ENCODE assay signal across 29 cellular contexts in the genomic region with DNA sequence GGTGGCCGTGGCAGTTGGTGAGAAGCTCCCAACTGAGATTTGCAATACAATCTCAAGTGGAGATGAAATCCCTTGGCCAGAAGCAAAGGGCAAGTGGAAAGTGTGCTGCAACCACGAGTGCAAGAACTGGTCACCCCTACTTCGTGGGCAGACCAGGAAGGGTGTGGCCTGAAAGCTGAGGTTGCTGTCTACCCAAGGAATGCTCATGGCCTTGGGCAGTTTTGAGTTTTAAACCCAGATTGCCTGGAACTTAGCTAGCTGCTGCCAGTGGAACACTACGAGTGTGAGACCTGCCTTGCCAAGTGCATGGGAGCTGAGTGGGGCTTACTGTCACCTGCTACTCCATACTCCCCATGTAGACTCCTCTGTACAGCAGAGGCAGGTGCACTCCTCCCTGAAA.
"Had no signal": no experiment of that assay in that cellular context is flagged by ENCODE, and none has a peak within 500 bp of the region (broad histone marks: within the 10 kb centered on the region; RNA-seq: fewer than 3 reads in every experiment).

No MANE protein-coding gene starts in this region.

- H3K36me3 Mint-ChIP-seq: activated CD8-positive, alpha-beta memory T cell treated with anti-CD3 and anti-CD28 coated beads, Interleukin-2, amount 10 ng/mL, durations not matched to agents 7 days and 5 days; activated naive CD8-positive, alpha-beta T cell; naive B cell had no signal

- DNase-seq: activated B cell treated with CpG ODN at 0.5 μM for 24 hours; activated CD4-positive, alpha-beta T cell treated with anti-CD3 and anti-CD28 coated beads, Interleukin-2, amount 50 U/mL, for 1 hour; activated CD8-positive, alpha-beta memory T cell treated with anti-CD3 and anti-CD28 coated beads, Interleukin-2, amount 10 ng/mL, durations not matched to agents 7 days and 5 days; activated CD8-positive, alpha-beta T cell treated with anti-CD3 and anti-CD28 coated beads, Interleukin-2, amount 10 ng/mL, durations not matched to agents 7 days and 5 days; activated T-cell treated with anti-CD3 and anti-CD28 coated beads, Interleukin-2, amount 50 U/mL, for 48 hours; anterior cingulate cortex; cerebellar nuclear complex; colonic mucosa; dorsolateral prefrontal cortex; effector memory CD4-positive, alpha-beta T cell; erythroblast; left colon; naive B cell; ovary; right lobe of liver; stimulated activated CD4-positive, alpha-beta T cell treated with anti-CD3 and anti-CD28 coated beads, Interleukin-12 subunit alpha, Interleukin-12 subunit beta, amount 100 ng/mL, for 4 hours; stimulated activated CD4-positive, alpha-beta T cell treated with anti-CD3 and anti-CD28 coated beads, Interleukin-4, amount 100 ng/mL, for 1 hour; stimulated activated naive CD8-positive, alpha-beta T cell treated with anti-CD3 and anti-CD28 coated beads, Interleukin-15, Interleukin-2, amounts not matched to agents 100 U/mL and 50 U/mL, for 24 hours; T-helper 2 cell; testis; transverse colon had no signal

- H3K27ac ChIP-seq: cardiac muscle cell, colonic mucosa, dorsolateral prefrontal cortex, gastroesophageal sphincter, hepatocyte, ovary, right lobe of liver, skin epidermis, testis, transverse colon had no signal

- H3K27ac Mint-ChIP-seq: activated B cell treated with CpG ODN at 0.5 μM for 24 hours; activated CD8-positive, alpha-beta memory T cell treated with anti-CD3 and anti-CD28 coated beads, Interleukin-2, amount 10 ng/mL, durations not matched to agents 7 days and 5 days; activated CD8-positive, alpha-beta T cell treated with anti-CD3 and anti-CD28 coated beads, Interleukin-2, amount 10 ng/mL, durations not matched to agents 7 days and 5 days; activated naive CD8-positive, alpha-beta T cell; activated T-helper 2 cell treated with anti-CD3 and anti-CD28 coated beads, Interferon-gamma antibody, Interleukin-2, Interleukin-4, amounts not matched to agents 10 μg/mL and 5 μg/mL and 100 μg/mL, durations not matched to agents 14 hours and 24 hours and 36 hours; mesothelial cell of epicardium; naive B cell; progenitor cell of endocrine pancreas had no signal

- H3K27me3 Mint-ChIP-seq: activated B cell treated with CpG ODN at 0.5 μM for 24 hours; activated CD8-positive, alpha-beta memory T cell treated with anti-CD3 and anti-CD28 coated beads, Interleukin-2, amount 10 ng/mL, durations not matched to agents 7 days and 5 days; activated naive CD8-positive, alpha-beta T cell; naive B cell; progenitor cell of endocrine pancreas had no signal

- H2AFZ ChIP-seq: hepatocyte had no signal

- H3K79me2 ChIP-seq: hepatocyte had no signal

- H3K4me2 ChIP-seq: hepatocyte had no signal

- H3K27me3 ChIP-seq: cardiac muscle cell, colonic mucosa, gastroesophageal sphincter, hepatocyte, ovary, right lobe of liver, testis, transverse colon had no signal

- H3K36me3 ChIP-seq: cardiac muscle cell, colonic mucosa, gastroesophageal sphincter, ovary, right lobe of liver, transverse colon had no signal

- H3K4me1 ChIP-seq: colonic mucosa, gastroesophageal sphincter, right lobe of liver, testis, transverse colon had no signal

- H3K4me3 Mint-ChIP-seq: activated B cell treated with CpG ODN at 0.5 μM for 24 hours; activated CD8-positive, alpha-beta memory T cell treated with anti-CD3 and anti-CD28 coated beads, Interleukin-2, amount 10 ng/mL, durations not matched to agents 7 days and 5 days; activated CD8-positive, alpha-beta T cell treated with anti-CD3 and anti-CD28 coated beads, Interleukin-2, amount 10 ng/mL, durations not matched to agents 7 days and 5 days; activated naive CD8-positive, alpha-beta T cell; mesothelial cell of epicardium; naive B cell had no signal

- H3K9me3 ChIP-seq: colonic mucosa, ovary, testis had no signal

- H3K4me1 Mint-ChIP-seq: activated B cell treated with CpG ODN at 0.5 μM for 24 hours; activated CD8-positive, alpha-beta memory T cell treated with anti-CD3 and anti-CD28 coated beads, Interleukin-2, amount 10 ng/mL, durations not matched to agents 7 days and 5 days; naive B cell had no signal

- H3K4me3 ChIP-seq: cardiac muscle cell, colonic mucosa, dorsolateral prefrontal cortex, gastroesophageal sphincter, hepatocyte, ovary, right lobe of liver, skin epidermis, testis, transverse colon had no signal

- ATAC-seq: activated CD8-positive, alpha-beta memory T cell treated with anti-CD3 and anti-CD28 coated beads, Interleukin-2, amount 10 ng/mL, durations not matched to agents 7 days and 5 days; activated CD8-positive, alpha-beta T cell treated with anti-CD3 and anti-CD28 coated beads, Interleukin-2, amount 10 ng/mL, durations not matched to agents 7 days and 5 days; gastroesophageal sphincter; left colon; right lobe of liver; stimulated activated naive CD8-positive, alpha-beta T cell treated with anti-CD3 and anti-CD28 coated beads, Interleukin-15, Interleukin-2, amounts not matched to agents 100 U/mL and 50 U/mL, for 24 hours had no signal
